ENCODE assay signal across 16 cellular contexts in genomic region chr13:26344980-26345379, GRCh38.
DNase-seq lines count a peak whose midpoint lies in the region; TF ChIP-seq lines count a peak whose summit lies in the region.
"Had no signal": no experiment of that assay in that cellular context is flagged by ENCODE, and none has a peak within 500 bp of the region (broad histone marks: within the 10 kb centered on the region; RNA-seq: fewer than 3 reads in every experiment).

No MANE protein-coding gene starts in this region.

- POLR2A ChIA-PET in HEK293 (lab: Yijun Ruan, JAX): no interaction called here

- DNase-seq in EH (ENCODE audit: low read depth): peak; percentile 26
- DNase-seq in brain microvascular endothelial cell: peak; percentile 10
- DNase-seq in kidney tubule cell (ENCODE audit: low spot score): peak; percentile 16
- no peak for DNase-seq in neural progenitor cell (ENCODE audit: low spot score)
- DNase-seq in NCI-H226: no peak
- DNase-seq in H7: no peak
- DNase-seq: 8988T; AML-193; CD8-positive, alpha-beta memory T cell; DMS53; GOT3; KG1 had no signal

- H3K27me3 ChIP-seq in brain microvascular endothelial cell (replicated peaks) (no peaks in the 10 kb centered on the region), neural progenitor cell (no peaks in the 10 kb centered on the region), H7 (ENCODE audit: control insufficient read depth, insufficient read depth, low read length) (no peaks in the 10 kb centered on the region)
- H3K27me3 ChIP-seq: BLaER1 had no signal

- H3K36me3 ChIP-seq in HEK293 (ENCODE audit: control insufficient read depth in 2 of 2, insufficient read depth in 1 of 2, low read length in 2 of 2): no peaks in the 10 kb centered on the region
- no peaks in the 10 kb centered on the region for H3K36me3 ChIP-seq in brain microvascular endothelial cell (replicated peaks)
- H3K36me3 ChIP-seq in neural progenitor cell: peaks cover 13% of the 10 kb centered on the region
- no peaks in the 10 kb centered on the region for H3K36me3 ChIP-seq in H7 (replicated peaks; ENCODE audit: control insufficient read depth, insufficient read depth, low read length)
- H3K36me3 ChIP-seq: HAP-1 had no signal

- H3K36me3 Mint-ChIP-seq in neural progenitor cell: peaks cover 4% of the 10 kb centered on the region

- no peak overlapping the region for H2AFZ ChIP-seq in neural progenitor cell (replicated peaks)

- H3K4me1 Mint-ChIP-seq in neural progenitor cell: no peaks in the 10 kb centered on the region
- H3K4me1 Mint-ChIP-seq: IgD-negative memory B cell had no signal

- H3K4me1 ChIP-seq in HEK293 (ENCODE audit: control insufficient read depth, insufficient read depth, low read length) (no peaks in the 10 kb centered on the region), neural progenitor cell (no peaks in the 10 kb centered on the region)

- H3K9me3 ChIP-seq in HEK293 (ENCODE audit: control insufficient read depth, insufficient read depth, low read depth, low read length) (no peaks in the 10 kb centered on the region), neural progenitor cell (ENCODE audit: low read depth) (no peaks in the 10 kb centered on the region)
- H3K9me3 ChIP-seq: BLaER1, HAP-1 had no signal

- no peak overlapping the region for H3K4me3 ChIP-seq in HEK293 (ENCODE audit: low read depth, low read length)
- H3K4me3 ChIP-seq in brain microvascular endothelial cell (ENCODE audit: low read depth, low read length): no peak overlapping the region
- no peak overlapping the region for H3K4me3 ChIP-seq in neural progenitor cell
- no peak overlapping the region for H3K4me3 ChIP-seq in H7 (ENCODE audit: insufficient read depth, low read depth, low read length)
- H3K4me3 ChIP-seq: BLaER1, HAP-1 had no signal

- CTCF ChIA-PET in HEK293 (lab: Yijun Ruan, JAX): no interaction called here

- H3K4me3 Mint-ChIP-seq in neural progenitor cell: no peak overlapping the region
- H3K4me3 Mint-ChIP-seq: CD8-positive, alpha-beta memory T cell; IgD-negative memory B cell had no signal

- in situ Hi-C loops in brain microvascular endothelial cell (cut with HindIII; ENCODE audit: low pct_ligation_motif_present, low sequenced_read_pairs): no loop called here

- no peaks in the 10 kb centered on the region for H3K9me3 Mint-ChIP-seq in neural progenitor cell
- H3K9me3 Mint-ChIP-seq: CD8-positive, alpha-beta memory T cell; IgD-negative memory B cell had no signal

- H3K27me3 Mint-ChIP-seq in neural progenitor cell (ENCODE audit: insufficient read depth, low read depth): no peaks in the 10 kb centered on the region
- H3K27me3 Mint-ChIP-seq: CD8-positive, alpha-beta memory T cell; IgD-negative memory B cell had no signal

- H3K79me2 ChIP-seq in neural progenitor cell (ENCODE audit: low read depth): peaks cover 15% of the 10 kb centered on the region

- no peak overlapping the region for H3K4me2 ChIP-seq in neural progenitor cell
- H3K4me2 ChIP-seq: BLaER1 had no signal

- no peak for TF ChIP-seq CTCF in HEK293 (tag by site-specific recombination; IDR thresholded peaks at IDR 0.05)
- TF ChIP-seq CTCF in brain microvascular endothelial cell (IDR thresholded peaks at IDR 0.05; ENCODE audit: low read depth, low read length, missing control alignments): no peak
- no peak for TF ChIP-seq CTCF in neural progenitor cell (IDR thresholded peaks at IDR 0.05)

- H4K20me1 ChIP-seq in neural progenitor cell (ENCODE audit: low read depth): no peaks in the 10 kb centered on the region
- H4K20me1 ChIP-seq: BLaER1 had no signal

- H3K27ac ChIP-seq in HEK293 (ENCODE audit: extremely low read depth, low read depth, low read length) (no peak overlapping the region), brain microvascular endothelial cell (no peak overlapping the region), neural progenitor cell (no peak overlapping the region)
- H3K27ac ChIP-seq: BLaER1 had no signal

- no peaks in the 10 kb centered on the region for H3F3A ChIP-seq in neural progenitor cell (ENCODE audit: low read depth)

- no peak overlapping the region for H3K9ac ChIP-seq in neural progenitor cell
- H3K9ac ChIP-seq: BLaER1 had no signal

- H3K27ac Mint-ChIP-seq in neural progenitor cell: no peak overlapping the region
- H3K27ac Mint-ChIP-seq: CD8-positive, alpha-beta memory T cell; IgD-negative memory B cell had no signal

TF ChIP-seq in HEK293, 187 proteins besides CTCF, POLR2A, EP300 and RAD21:
- TF ChIP-seq ZNF211 (tag by site-specific recombination; IDR thresholded peaks at IDR 0.05; ENCODE audit: low read depth) (no peak), PRDM10 (tag by site-specific recombination; IDR thresholded peaks at IDR 0.05) (peak; percentile 15; the same call in 1 of the 2 replicates)

Comparison
In these comparisons a context has a peak if more than half of its experiments do, and no peak if none do; other contexts are left out.
1. DNase-seq: peak in EH (single experiment), brain microvascular endothelial cell (single experiment) and kidney tubule cell (single experiment); none in neural progenitor cell (single experiment), NCI-H226 (single experiment) and H7 (single experiment).